13 cellular contexts compared by ENCODE assay signal in the genomic region with DNA sequence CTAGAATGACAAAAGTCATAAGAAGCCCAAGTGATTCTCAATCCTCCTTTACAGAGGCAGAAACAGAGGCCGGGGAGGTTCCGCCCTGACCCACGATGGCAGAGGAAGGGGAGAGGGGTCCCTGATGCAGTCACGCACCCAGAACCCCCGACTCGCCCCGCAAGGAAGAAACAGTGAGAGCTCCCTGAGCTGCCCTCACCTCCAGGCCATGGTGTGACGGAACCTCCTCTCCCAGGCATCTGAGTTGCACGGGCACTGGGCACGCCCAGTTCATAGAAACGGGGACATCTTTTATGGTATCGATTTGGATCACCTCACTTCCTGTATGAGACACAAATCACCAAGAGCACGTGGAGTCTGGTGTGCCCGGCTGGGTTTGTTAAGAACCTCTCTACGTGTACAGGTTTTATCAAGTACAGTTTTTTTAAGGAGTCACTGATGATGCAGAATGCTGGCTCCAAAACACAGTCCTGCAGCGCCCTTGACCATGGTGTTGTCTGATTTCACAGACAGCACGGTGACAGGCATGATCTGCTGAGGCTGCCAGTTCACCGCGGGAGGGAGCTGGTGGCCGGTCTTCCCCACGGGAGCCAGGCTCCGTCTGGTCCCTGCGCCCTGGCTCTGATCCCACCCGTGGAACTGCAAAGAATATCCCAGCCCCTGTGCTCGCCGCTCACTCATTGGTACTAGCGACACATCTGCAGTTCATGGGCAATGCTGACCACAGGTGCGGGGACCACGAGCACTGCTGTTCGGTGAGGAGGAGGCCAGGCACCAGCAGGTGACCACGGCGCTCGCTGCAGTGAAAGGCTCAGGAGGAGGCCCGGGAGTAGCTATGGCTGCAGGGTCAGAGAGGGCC. TPM values are rescaled to one million over a fixed set of nuclear protein-coding genes. Genes with fewer than 3 reads are reported as not detected.
DNase-seq lines count a peak whose midpoint lies in the region; ATAC-seq and TF ChIP-seq lines count a peak whose summit lies in the region.
"Had no signal": no experiment of that assay in that cellular context is flagged by ENCODE, and none has a peak within 500 bp of the region (broad histone marks: within the 10 kb centered on the region; RNA-seq: fewer than 3 reads in every experiment).

No MANE protein-coding gene starts in this region.

- intact Hi-C loops in left cardiac atrium (cut with DNase I) (no loop called here), psoas muscle (cut with DNase I) (no loop called here)

- no peak overlapping the region for H3K4ac ChIP-seq in H9 (ENCODE audit: low read depth, low read length)

- H3K27me3 Mint-ChIP-seq in H9 (ENCODE audit: low read depth): peaks cover 3% of the 10 kb centered on the region
- no peaks in the 10 kb centered on the region for H3K27me3 Mint-ChIP-seq in activated T-cell treated with anti-CD3 and anti-CD28 coated beads, Interleukin-2, amount 50 U/mL, for 24 hours
- H3K27me3 Mint-ChIP-seq: activated naive CD8-positive, alpha-beta T cell treated with anti-CD3 and anti-CD28 coated beads, Interleukin-2, amount 50 U/mL, for 24 hours had no signal

- H2AFZ ChIP-seq in H9 (ENCODE audit: low read length) (no peak overlapping the region), Karpas-422 (ENCODE audit: low read length) (no peak overlapping the region)

- H3K23me2 ChIP-seq in H9 (ENCODE audit: insufficient read length, low read depth, low read length, poor library complexity, severe bottlenecking): no peaks in the 10 kb centered on the region

- H3K4me1 ChIP-seq in H9 (ENCODE audit: insufficient read depth, low read length): peaks cover 4% of the 10 kb centered on the region; the same call in 1 of the 2 replicates
- peaks cover 14% of the 10 kb centered on the region for H3K4me1 ChIP-seq in psoas muscle
- no peaks in the 10 kb centered on the region for H3K4me1 ChIP-seq in Karpas-422 (ENCODE audit: low read length)
- H3K4me1 ChIP-seq: Caco-2 had no signal

- peaks cover 36 to 42% of the 10 kb centered on the region in 2 experiments for H3K4me1 Mint-ChIP-seq in H9
- H3K4me1 Mint-ChIP-seq in activated T-cell treated with anti-CD3 and anti-CD28 coated beads, Interleukin-2, amount 50 U/mL, for 24 hours (ENCODE audit: low read depth): peaks cover 5% of the 10 kb centered on the region

- H4K20me1 ChIP-seq in H9 (ENCODE audit: control insufficient read depth, insufficient read depth, insufficient read length) (peaks cover 4% of the 10 kb centered on the region), Karpas-422 (ENCODE audit: insufficient read depth, low read depth, low read length) (no peaks in the 10 kb centered on the region)

- ATAC-seq in left cardiac atrium (peak; percentile 6 to 62), psoas muscle (peak in 2 of 4 donors; percentile 24 to 33), GM18873 (IDR thresholded peaks at IDR 0.05; ENCODE audit: low FRiP score, unreplicated experiment) (no peak)
- ATAC-seq: activated naive CD8-positive, alpha-beta T cell treated with anti-CD3 and anti-CD28 coated beads, Interleukin-2, amount 50 U/mL, for 24 hours; HCT116; naive thymus-derived CD8-positive, alpha-beta T cell had no signal

- H3K4me3 ChIP-seq in SK-N-MC (peak overlapping the region; percentile 72), psoas muscle (peak overlapping the region; percentile 4), Karpas-422 (ENCODE audit: low read length) (no peak overlapping the region)

- H3K4me3 Mint-ChIP-seq in H9: peak overlapping the region in 1 of 2 experiments; percentile 29; a peak in 3 of 5 replicates
- no peak overlapping the region for H3K4me3 Mint-ChIP-seq in activated T-cell treated with anti-CD3 and anti-CD28 coated beads, Interleukin-2, amount 50 U/mL, for 24 hours
- H3K4me3 Mint-ChIP-seq: activated naive CD8-positive, alpha-beta T cell treated with anti-CD3 and anti-CD28 coated beads, Interleukin-2, amount 50 U/mL, for 24 hours; naive thymus-derived CD8-positive, alpha-beta T cell had no signal

- no peak overlapping the region for H4K5ac ChIP-seq in H9 (ENCODE audit: insufficient read length, low read depth, low read length)

- H4K8ac ChIP-seq in H9 (replicated peaks; ENCODE audit: insufficient read length, low read depth, low read length): no peak overlapping the region

- H3K36me3 ChIP-seq in SK-N-MC (ENCODE audit: insufficient read depth, low read length) (no peaks in the 10 kb centered on the region; the same call in 1 of the 2 replicates), psoas muscle (ENCODE audit: insufficient read depth in 1 of 2, low read depth in 1 of 2) (no peaks in the 10 kb centered on the region), Karpas-422 (ENCODE audit: insufficient read depth, low read length) (no peaks in the 10 kb centered on the region)

- no CpG with 5 or more reads among the region's 34 CpGs for WGBS in H9 (ENCODE audit: extremely low coverage, insufficient read length, low lambda C conversion rate)
- WGBS in psoas muscle, 3 donors: 40 to 48% (median 46%) methylated on average over 34 of the region's 34 CpGs

- H3K9ac ChIP-seq in H9 (ENCODE audit: extremely low read depth, insufficient read length, low read length) (no peak overlapping the region), SK-N-MC (ENCODE audit: insufficient read length) (peak overlapping the region; percentile 43), Karpas-422 (ENCODE audit: low read length) (no peak overlapping the region)

- H3K9me2 ChIP-seq in Karpas-422 (replicated peaks; ENCODE audit: insufficient read depth, low read length): no peaks in the 10 kb centered on the region

- H2BK120ac ChIP-seq in H9 (ENCODE audit: low read depth, low read length, poor library complexity, severe bottlenecking): no peak overlapping the region

- no peak overlapping the region for H2BK12ac ChIP-seq in H9 (ENCODE audit: insufficient read length, low read depth, low read length)

- no peak overlapping the region for H3T11ph ChIP-seq in H9 (ENCODE audit: low read length)

- H3K27me3 ChIP-seq in H9 (ENCODE audit: insufficient read depth, low read length) (no peaks in the 10 kb centered on the region), psoas muscle (ENCODE audit: insufficient read depth in 3 of 3, low read length in 2 of 3) (peaks cover 0 to 1% (median 0%) of the 10 kb centered on the region in 3 donors), Karpas-422 (ENCODE audit: low read length) (no peaks in the 10 kb centered on the region)

- H4K91ac ChIP-seq in H9 (ENCODE audit: insufficient read length, low read depth, low read length): no peak overlapping the region

- H2BK5ac ChIP-seq in H9 (ENCODE audit: insufficient read length, low read length): no peak overlapping the region

- no peak overlapping the region for H2BK15ac ChIP-seq in H9 (ENCODE audit: low read depth, low read length)

- H3K4me2 ChIP-seq in H9 (ENCODE audit: insufficient read depth, insufficient read length, low read length): no peak overlapping the region
- H3K4me2 ChIP-seq in Karpas-422 (ENCODE audit: low read depth, low read length, poor library complexity, severe bottlenecking): no peak overlapping the region

- H2BK20ac ChIP-seq in H9 (ENCODE audit: low read depth, low read length, poor library complexity, severe bottlenecking): no peak overlapping the region

- peaks cover 0 to 2% (median 0%) of the 10 kb centered on the region in 3 experiments; a peak in 3 of 7 replicates for H3K36me3 Mint-ChIP-seq in H9 (ENCODE audit: insufficient read depth in 1 of 3, low read depth in 3 of 3)
- no peaks in the 10 kb centered on the region for H3K36me3 Mint-ChIP-seq in activated T-cell treated with anti-CD3 and anti-CD28 coated beads, Interleukin-2, amount 50 U/mL, for 24 hours (ENCODE audit: low read depth)
- H3K36me3 Mint-ChIP-seq: naive thymus-derived CD8-positive, alpha-beta T cell had no signal

- no peaks in the 10 kb centered on the region for H3K9me3 ChIP-seq in H9 (ENCODE audit: control insufficient read depth, low read depth, low read length)
- no peaks in the 10 kb centered on the region for H3K9me3 ChIP-seq in SK-N-MC (ENCODE audit: low read depth, low read length)
- no peaks in the 10 kb centered on the region for H3K9me3 ChIP-seq in psoas muscle
- no peaks in the 10 kb centered on the region for H3K9me3 ChIP-seq in Karpas-422 (ENCODE audit: low read length)
- H3K9me3 ChIP-seq: Caco-2 had no signal

- no peak overlapping the region for H3K23ac ChIP-seq in H9 (ENCODE audit: insufficient read length, low read depth, low read length)

- no peak for DNase-seq in H9
- DNase-seq in SK-N-MC (ENCODE audit: low read depth, low spot score): no peak
- no peak for DNase-seq in left cardiac atrium
- no peak for DNase-seq in psoas muscle
- no peak for DNase-seq in effector CD4-positive, alpha-beta T cell
- no peak for DNase-seq in Karpas-422
- no peak for DNase-seq in activated T-cell treated with anti-CD3 and anti-CD28 coated beads, Interleukin-2, amount 50 U/mL, for 24 hours
- DNase-seq: activated naive CD8-positive, alpha-beta T cell treated with anti-CD3 and anti-CD28 coated beads, Interleukin-2, amount 50 U/mL, for 24 hours; Caco-2; naive thymus-derived CD8-positive, alpha-beta T cell; NCI-H82 had no signal

- H3K14ac ChIP-seq in H9 (ENCODE audit: insufficient read depth, low read length): no peak overlapping the region

- H3K56ac ChIP-seq in H9 (ENCODE audit: insufficient read length, low read depth, low read length): no peak overlapping the region

- H3K18ac ChIP-seq in H9 (ENCODE audit: insufficient read length, low read depth, low read length): no peak overlapping the region

- no peak overlapping the region for H2AK5ac ChIP-seq in H9 (ENCODE audit: insufficient read length, low read length)

- H3K27ac ChIP-seq in H9 (ENCODE audit: insufficient read length, low read depth, low read length) (no peak overlapping the region), SK-N-MC (peak overlapping the region; percentile 81; the same call in 1 of the 2 replicates), psoas muscle (peak overlapping the region; percentile 61), Karpas-422 (ENCODE audit: low read length) (no peak overlapping the region)

- peak overlapping the region in 2 of 3 experiments; percentile 79 to 94; a peak in 4 of 7 replicates for H3K27ac Mint-ChIP-seq in H9
- no peak overlapping the region for H3K27ac Mint-ChIP-seq in activated T-cell treated with anti-CD3 and anti-CD28 coated beads, Interleukin-2, amount 50 U/mL, for 24 hours
- H3K27ac Mint-ChIP-seq: activated naive CD8-positive, alpha-beta T cell treated with anti-CD3 and anti-CD28 coated beads, Interleukin-2, amount 50 U/mL, for 24 hours had no signal

- H3K9me3 Mint-ChIP-seq in H9: no peaks in the 10 kb centered on the region; a peak in 1 of 5 replicates
- H3K9me3 Mint-ChIP-seq in activated T-cell treated with anti-CD3 and anti-CD28 coated beads, Interleukin-2, amount 50 U/mL, for 24 hours: no peaks in the 10 kb centered on the region
- H3K9me3 Mint-ChIP-seq: activated naive CD8-positive, alpha-beta T cell treated with anti-CD3 and anti-CD28 coated beads, Interleukin-2, amount 50 U/mL, for 24 hours; naive thymus-derived CD8-positive, alpha-beta T cell had no signal

- TF ChIP-seq CTCF in H9 (conservative IDR thresholded peaks at IDR 0.05) (no peak), psoas muscle (IDR thresholded peaks at IDR 0.05) (no peak)

- H3K79me1 ChIP-seq in H9 (ENCODE audit: insufficient read depth, low read depth, low read length, poor library complexity, severe bottlenecking): no peaks in the 10 kb centered on the region

- H3K79me2 ChIP-seq in H9 (ENCODE audit: insufficient read depth, low read length) (no peaks in the 10 kb centered on the region; the same call in 1 of the 2 replicates), Karpas-422 (ENCODE audit: low read length) (no peaks in the 10 kb centered on the region)

RNA-seq across cellular contexts. Expression of a gene that starts 35.6 kb away (rescaled TPM):
- total RNA-seq in H9 (2021) (140 and 146 TPM in 2 replicates), left cardiac atrium (10 to 100 TPM; 34.8 to 46.0 TPM), psoas muscle (10 to 100 TPM in 3 of 4 donors, 1 to 10 TPM in 1; 8.5 to 15.4 (median 12.6) TPM)
- polyA plus RNA-seq in psoas muscle: 1 to 10 TPM; 4.1 to 9.4 (median 4.8) TPM
- total RNA-seq in Karpas-422 (2014; rRNA removed; shearing (Covaris generic); ENCODE audit: low replicate concordance): not detected in 2 replicates

Comparison
In these comparisons a context has a peak if more than half of its experiments do, and no peak if none do; other contexts are left out.
1. H3K27ac ChIP-seq: peak in SK-N-MC (single experiment) and psoas muscle (single experiment); none in H9 (single experiment) and Karpas-422 (single experiment).